ENCODE assay signal across 26 cellular contexts in genomic region chr15:56456229-56456628, GRCh38. TPM values are rescaled to one million over a fixed set of nuclear protein-coding genes. Genes with fewer than 3 reads are reported as not detected.
A peak's percentile ranks its signal among the peaks of the same experiment; 100 is the strongest.
DNase-seq lines count a peak whose midpoint lies in the region; ATAC-seq, FAIRE-seq and TF ChIP-seq lines count a peak whose summit lies in the region.
"Had no signal": no experiment of that assay in that cellular context is flagged by ENCODE, and none has a peak within 500 bp of the region (broad histone marks: within the 10 kb centered on the region; RNA-seq: fewer than 3 reads in every experiment).

No MANE protein-coding gene starts in this region.

- no peak for TF ChIP-seq RAD21 in A549 (conservative IDR thresholded peaks at IDR 0.05 in 1 of 2, IDR thresholded peaks at IDR 0.05 in 1 of 2)

- no peaks in the 10 kb centered on the region for H3K36me3 Mint-ChIP-seq in activated CD4-positive, alpha-beta memory T cell treated with anti-CD3 and anti-CD28 coated beads for 36 hours
- H3K36me3 Mint-ChIP-seq: CD14-positive monocyte; CD4-positive, alpha-beta memory T cell; CD4-positive, CD25-positive, alpha-beta regulatory T cell; CD8-positive, alpha-beta memory T cell had no signal

- H3K36me3 ChIP-seq in A673 (ENCODE audit: insufficient read depth, low read length, poor library complexity, severe bottlenecking) (peaks cover 6% of the 10 kb centered on the region), right lobe of liver (no peaks in the 10 kb centered on the region)
- H3K36me3 ChIP-seq: BE2C, BLaER1 had no signal

- CTCF ChIA-PET in A549 (lab: Yijun Ruan, JAX) (no interaction called here), A673 (lab: Charles Lee) (no interaction called here)
- CTCF ChIA-PET in activated CD4-positive, alpha-beta memory T cell treated with anti-CD3 and anti-CD28 coated beads for 36 hours (lab: Charles Lee) = no interaction called here

- intact Hi-C loops in A673 (cut with micrococcal nuclease; ENCODE audit: unreplicated experiment) (no loop called here), right lobe of liver (cut with DNase I) (no loop called here)
- intact Hi-C loops in activated CD4-positive, alpha-beta memory T cell treated with anti-CD3 and anti-CD28 coated beads for 36 hours (cut with micrococcal nuclease) = no loop called here

- H3K9me3 ChIP-seq in A549 (no peaks in the 10 kb centered on the region), A673 (ENCODE audit: low read depth, low read length, poor library complexity, severe bottlenecking) (no peaks in the 10 kb centered on the region), right lobe of liver (no peaks in the 10 kb centered on the region)
- H3K9me3 ChIP-seq: BE2C, BLaER1 had no signal

- H3K4me1 Mint-ChIP-seq in activated CD4-positive, alpha-beta memory T cell treated with anti-CD3 and anti-CD28 coated beads for 36 hours (ENCODE audit: low read depth) = no peaks in the 10 kb centered on the region
- H3K4me1 Mint-ChIP-seq: CD4-positive, alpha-beta memory T cell; CD4-positive, CD25-positive, alpha-beta regulatory T cell; CD8-positive, alpha-beta memory T cell had no signal

- peak; percentile 59 for FAIRE-seq in A549 (lab: Jason Lieb, UNC)
- FAIRE-seq: A204.1, GM12878, GM12892, GM18507 had no signal

- H3K27ac ChIP-seq in A549 = no peak overlapping the region
- peak overlapping the region; percentile 56 for H3K27ac ChIP-seq in A673 (ENCODE audit: low read depth, low read length, poor library complexity, severe bottlenecking)
- peak overlapping the region in 2 of 3 donors; percentile 30 to 51 for H3K27ac ChIP-seq in right lobe of liver
- H3K27ac ChIP-seq: BLaER1 had no signal

- TF ChIP-seq CTCF in A549 (IDR thresholded peaks at IDR 0.05) (no peak), A673 (conservative IDR thresholded peaks at IDR 0.05; ENCODE audit: low read depth, low read length) (no peak), right lobe of liver (IDR thresholded peaks at IDR 0.05) (no peak)

- H3K4me3 ChIP-seq in A549 (no peak overlapping the region), A673 (ENCODE audit: low read depth, low read length, poor library complexity, severe bottlenecking) (no peak overlapping the region), right lobe of liver (no peak overlapping the region)
- H3K4me3 ChIP-seq: BLaER1, GM12878 had no signal

- H3K27ac Mint-ChIP-seq in activated CD4-positive, alpha-beta memory T cell treated with anti-CD3 and anti-CD28 coated beads for 36 hours = no peak overlapping the region
- H3K27ac Mint-ChIP-seq: CD14-positive monocyte; CD4-positive, CD25-positive, alpha-beta regulatory T cell; CD8-positive, alpha-beta memory T cell had no signal

- POLR2A ChIA-PET in A549 (lab: Yijun Ruan, JAX) = no interaction called here
- POLR2A ChIA-PET in A673 (lab: Charles Lee; ENCODE audit: low non-redundant PET) = no interaction called here
- POLR2A ChIA-PET in activated CD4-positive, alpha-beta memory T cell treated with anti-CD3 and anti-CD28 coated beads for 36 hours (lab: Charles Lee) = no interaction called here

- H3K4me1 ChIP-seq in A549 (no peaks in the 10 kb centered on the region), A673 (ENCODE audit: insufficient read depth, low read length, poor library complexity, severe bottlenecking) (peaks cover 31% of the 10 kb centered on the region), right lobe of liver (peaks cover 0 to 11% (median 0%) of the 10 kb centered on the region in 4 donors)
- H3K4me1 ChIP-seq: BLaER1 had no signal

- WGBS in A549 (ENCODE audit: missing lambda C conversion rate) = 79% methylated on average over 3 of the region's 3 CpGs
- 19% methylated on average over 3 of the region's 3 CpGs for WGBS in right lobe of liver (ENCODE audit: insufficient coverage, low coverage, low lambda C conversion rate, missing lambda C conversion rate)

- BruUV-seq in A673 (replicated peaks; lab: Mats Ljungman, UMichigan) = no TSS peak

- peaks cover 17% of the 10 kb centered on the region for H3K27me3 Mint-ChIP-seq in activated CD4-positive, alpha-beta memory T cell treated with anti-CD3 and anti-CD28 coated beads for 36 hours

- no peak for ATAC-seq in A549
- ATAC-seq in right lobe of liver = peak; percentile 49 to 70 (median 51)
- ATAC-seq: GM12878 had no signal

- H3K4me3 Mint-ChIP-seq in activated CD4-positive, alpha-beta memory T cell treated with anti-CD3 and anti-CD28 coated beads for 36 hours = no peak overlapping the region
- H3K4me3 Mint-ChIP-seq: CD14-positive monocyte; CD4-positive, alpha-beta memory T cell; CD4-positive, CD25-positive, alpha-beta regulatory T cell; CD8-positive, alpha-beta memory T cell had no signal

- no peak for DNase-seq in A549 (ENCODE audit: low read depth in 1 of 2, low spot score in 1 of 2)
- no peak for DNase-seq in A673 (ENCODE audit: low spot score)
- DNase-seq in right lobe of liver = no peak
- DNase-seq in activated CD4-positive, alpha-beta memory T cell treated with anti-CD3 and anti-CD28 coated beads for 36 hours = no peak
- no peak for DNase-seq in NCI-H2081 treated with DMSO at 0.1 percent for 48 hours (lab: John Stamatoyannopoulos, UW)
- DNase-seq: 8988T; ACHN; BE2C; C1 segment of cervical spinal cord; CD4-positive, alpha-beta memory T cell; CD4-positive, CD25-positive, alpha-beta regulatory T cell; CD8-positive, alpha-beta memory T cell; COR-L47; DMS 273 treated with DMSO at 0.1 percent for 48 hours; DMS153; DMS53; DMS79; DND-41; EL; GDM1 had no signal

- TF ChIP-seq POLR2A in A549 (IDR thresholded peaks at IDR 0.05; ENCODE audit: low read length) (no peak), right lobe of liver (IDR thresholded peaks at IDR 0.05) (no peak)

- no peaks in the 10 kb centered on the region for H3K9me3 Mint-ChIP-seq in activated CD4-positive, alpha-beta memory T cell treated with anti-CD3 and anti-CD28 coated beads for 36 hours
- H3K9me3 Mint-ChIP-seq: CD14-positive monocyte had no signal

- H3K4me2 ChIP-seq in A549 = no peak overlapping the region
- H3K4me2 ChIP-seq: BLaER1 had no signal

- no peak for TF ChIP-seq EP300 in A549 (IDR thresholded peaks at IDR 0.05)

- H3K27me3 ChIP-seq in A673 (replicated peaks; ENCODE audit: insufficient read depth, low read depth, low read length, poor library complexity) = no peaks in the 10 kb centered on the region
- no peaks in the 10 kb centered on the region for H3K27me3 ChIP-seq in right lobe of liver
- H3K27me3 ChIP-seq: BE2C, BLaER1 had no signal

TF ChIP-seq in A549, 52 proteins besides CTCF, POLR2A, EP300 and RAD21:
- no peak for TF ChIP-seq MYC (IDR thresholded peaks at IDR 0.05; ENCODE audit: borderline replicate concordance, low read length)
- TF ChIP-seq ELK1 (IDR thresholded peaks at IDR 0.05; ENCODE audit: low read depth, low read length) = no peak
- TF ChIP-seq ZC3H11A (IDR thresholded peaks at IDR 0.05) = no peak
- no peak for TF ChIP-seq EHF (CRISPR knock-in tag; IDR thresholded peaks at IDR 0.05)
- TF ChIP-seq RARB (CRISPR knock-in tag; IDR thresholded peaks at IDR 0.05) = no peak
- no peak for TF ChIP-seq ZNF302 (CRISPR knock-in tag; IDR thresholded peaks at IDR 0.05)
- no peak for TF ChIP-seq FOSL2 (IDR thresholded peaks at IDR 0.05)
- TF ChIP-seq FOSL2 (CRISPR knock-in tag; IDR thresholded peaks at IDR 0.05) = no peak
- no peak for TF ChIP-seq GATA3 (IDR thresholded peaks at IDR 0.05; ENCODE audit: borderline replicate concordance)
- TF ChIP-seq RFX5 (IDR thresholded peaks at IDR 0.05) = no peak
- TF ChIP-seq CHD2 (IDR thresholded peaks at IDR 0.05; ENCODE audit: low read length, partially characterized antibody) = no peak
- TF ChIP-seq NR3C1 (IDR thresholded peaks at IDR 0.05) = no peak
- no peak for TF ChIP-seq ESRRA (IDR thresholded peaks at IDR 0.05; ENCODE audit: borderline replicate concordance, low read length)
- no peak for TF ChIP-seq ZFP36 (IDR thresholded peaks at IDR 0.05; ENCODE audit: borderline replicate concordance, partially characterized antibody)
- no peak for TF ChIP-seq SMC3 (IDR thresholded peaks at IDR 0.05)
- no peak for TF ChIP-seq HEYL (CRISPR knock-in tag; IDR thresholded peaks at IDR 0.05)
- TF ChIP-seq JUN (IDR thresholded peaks at IDR 0.05) = no peak
- TF ChIP-seq KDM5A (IDR thresholded peaks at IDR 0.05) = no peak
- no peak for TF ChIP-seq BCL3 (IDR thresholded peaks at IDR 0.05)
- TF ChIP-seq CBX8 (IDR thresholded peaks at IDR 0.05) = no peak
- no peak for TF ChIP-seq FOSB (CRISPR knock-in tag; IDR thresholded peaks at IDR 0.05)

RNA-seq across cellular contexts. Expression of gene MNS1, which starts 8.7 kb away (rescaled TPM):
- polyA plus RNA-seq in A549 (2011; rRNA removed) = 2.4 and 4.4 TPM in 2 replicates
- polyA plus RNA-seq in A549 (2012; cell fraction: cytosol; rRNA removed) = 1.2 and 1.6 TPM in 2 replicates
- 0.40 and 0.97 TPM in 2 replicates for polyA plus RNA-seq in A549 (2012; cell fraction: nucleus; rRNA removed)
- polyA plus RNA-seq in A549 (2017; fragmentation: RNase III; extraction: RNeasy Plus Mini Kit Qiagen cat#74134 plus additional on column Dnase treatment) = 5.2 to 5.8 TPM (median 5.2 TPM) in 3 replicates
- polyA minus RNA-seq in A549 (2011; rRNA and poly(A)+ RNA removed) = 0.19 and 0.21 TPM in 2 replicates
- total RNA-seq in A673 (2021) = 28.7 and 29.9 TPM in 2 replicates
- total RNA-seq in right lobe of liver = under 1 TPM in 5 of 6 experiments, not detected in 1; 0.18 to 0.58 (median 0.40) TPM
- under 1 TPM; 0.10 to 0.36 TPM for total RNA-seq in activated CD4-positive, alpha-beta memory T cell treated with anti-CD3 and anti-CD28 coated beads for 36 hours
- total RNA-seq: CD4-positive, alpha-beta memory T cell; CD4-positive, CD25-positive, alpha-beta regulatory T cell had no signal
- polyA plus RNA-seq: CD4-positive, alpha-beta memory T cell; CD4-positive, CD25-positive, alpha-beta regulatory T cell; CD8-positive, alpha-beta memory T cell had no signal

Comparison
In these comparisons a context has a peak if more than half of its experiments do, and no peak if none do; other contexts are left out.
1. ATAC-seq: peak in right lobe of liver (4 of 4); none in A549 (0 of 2).
2. H3K27ac ChIP-seq: peak in A673 (single experiment) and right lobe of liver (2 of 3); none in A549 (0 of 2).
3. RNA of gene MNS1, which starts 8.7 kb away (total RNA-seq): 28.7 to 29.9 TPM in A673; 0.18 to 0.58 TPM in right lobe of liver and 0.10 to 0.36 TPM in activated CD4-positive, alpha-beta memory T cell treated with anti-CD3 and anti-CD28 coated beads for 36 hours; every median in the first group is over 10 times any median in the second.